Comparison of ENCODE assay signal across 12 cellular contexts in the genomic region with DNA sequence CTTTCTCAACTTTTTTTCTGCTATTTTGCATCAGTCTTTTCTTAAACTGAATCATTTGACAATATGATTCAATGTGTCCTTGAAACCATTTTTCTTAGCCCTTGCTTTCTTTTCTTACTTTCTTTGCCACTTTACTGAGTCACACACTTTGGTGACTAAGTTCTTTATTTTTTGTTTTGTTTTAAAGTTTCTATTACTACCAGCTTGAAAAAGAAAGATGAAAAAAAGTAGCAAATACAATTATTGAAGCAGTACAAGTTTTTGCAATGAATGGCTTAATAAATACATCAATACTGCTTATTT.
DNase-seq lines count a peak whose midpoint lies in the region; ATAC-seq, FAIRE-seq and TF ChIP-seq lines count a peak whose summit lies in the region.
"Had no signal": no experiment of that assay in that cellular context is flagged by ENCODE, and none has a peak within 500 bp of the region (broad histone marks: within the 10 kb centered on the region; RNA-seq: fewer than 3 reads in every experiment).

No MANE protein-coding gene starts in this region.

- H3K4me2 ChIP-seq in PC-3 (ENCODE audit: low read length): no peak overlapping the region

- DNase-seq in AG08395 (ENCODE audit: low spot score) (peak; percentile 44), PC-3 (no peak), fibroblast of mammary gland (ENCODE audit: low read depth) (peak; percentile 75), A673 (ENCODE audit: low spot score) (no peak), frontal cortex (ENCODE audit: low spot score in 2 of 2) (no peak), ovary (no peak)
- DNase-seq: heart right ventricle, NCI-H2171, sigmoid colon had no signal

- H3K4me3 ChIP-seq in PC-3 (ENCODE audit: low read length) (no peak overlapping the region), fibroblast of mammary gland (ENCODE audit: control insufficient read depth, low read depth, low read length) (no peak overlapping the region), A673 (ENCODE audit: low read depth, low read length, poor library complexity, severe bottlenecking) (no peak overlapping the region), ovary (no peak overlapping the region)
- H3K4me3 ChIP-seq: heart right ventricle, sigmoid colon had no signal

- H2AFZ ChIP-seq in PC-3 (ENCODE audit: low read length): no peak overlapping the region

- no TSS peak for BruUV-seq in PC-3 (replicated peaks; lab: Mats Ljungman, UMichigan)
- no TSS peak for BruUV-seq in A673 (replicated peaks; lab: Mats Ljungman, UMichigan)

- intact Hi-C loops in PC-3 (cut with micrococcal nuclease): loop anchor here (2.0 to 5.0 kb wide), 2 partner anchors 23 to 108 kb away; no protein-coding TSS in a partner anchor
- intact Hi-C loops in A673 (cut with micrococcal nuclease; ENCODE audit: unreplicated experiment): no loop called here
- intact Hi-C loops in ovary (cut with DNase I): no loop called here

- H3K4me1 ChIP-seq in PC-3 (ENCODE audit: insufficient read depth, low read length) (peaks cover 31% of the 10 kb centered on the region), A673 (ENCODE audit: insufficient read depth, low read length, poor library complexity, severe bottlenecking) (no peaks in the 10 kb centered on the region), ovary (ENCODE audit: insufficient read depth) (peaks cover 5% of the 10 kb centered on the region)
- H3K4me1 ChIP-seq: sigmoid colon had no signal

- POLR2A ChIA-PET in PC-3 (lab: Charles Lee; ENCODE audit: unreplicated experiment) (no interaction called here), A673 (lab: Charles Lee; ENCODE audit: low non-redundant PET) (no interaction called here)

- no peak for TF ChIP-seq POLR2A in ovary (IDR thresholded peaks at IDR 0.05)

- peak overlapping the region; percentile 4; the same call in 1 of the 2 replicates for H3K9ac ChIP-seq in PC-3 (ENCODE audit: low read length)

- no peaks in the 10 kb centered on the region for H4K20me1 ChIP-seq in PC-3 (ENCODE audit: low read length)

- ATAC-seq in GM21447 (IDR thresholded peaks at IDR 0.05; ENCODE audit: unreplicated experiment) (peak; percentile 24), PC-3 (no peak), GM19324 (IDR thresholded peaks at IDR 0.05; ENCODE audit: low FRiP score, unreplicated experiment) (no peak)

- CTCF ChIA-PET in PC-3 (lab: Charles Lee) (no interaction called here), A673 (lab: Charles Lee) (no interaction called here)

- no peaks in the 10 kb centered on the region for H3K9me3 ChIP-seq in PC-3 (ENCODE audit: low read length)
- no peaks in the 10 kb centered on the region for H3K9me3 ChIP-seq in A673 (ENCODE audit: low read depth, low read length, poor library complexity, severe bottlenecking)
- H3K9me3 ChIP-seq in ovary: no peaks in the 10 kb centered on the region
- H3K9me3 ChIP-seq: heart right ventricle, sigmoid colon had no signal

- TF ChIP-seq CTCF in PC-3 (conservative IDR thresholded peaks at IDR 0.05; ENCODE audit: low read depth, low read length) (no peak), fibroblast of mammary gland (conservative IDR thresholded peaks at IDR 0.05; ENCODE audit: control insufficient read depth, insufficient read depth, low read depth, low read length) (no peak), A673 (conservative IDR thresholded peaks at IDR 0.05; ENCODE audit: low read depth, low read length) (no peak), ovary (IDR thresholded peaks at IDR 0.05) (no peak)

- H3K79me2 ChIP-seq in PC-3 (ENCODE audit: low read length): no peaks in the 10 kb centered on the region

- H3K36me3 ChIP-seq in PC-3 (ENCODE audit: low read depth, low read length): no peaks in the 10 kb centered on the region
- H3K36me3 ChIP-seq in A673 (ENCODE audit: insufficient read depth, low read length, poor library complexity, severe bottlenecking): no peaks in the 10 kb centered on the region
- H3K36me3 ChIP-seq in ovary: no peaks in the 10 kb centered on the region
- H3K36me3 ChIP-seq: sigmoid colon had no signal

- no peaks in the 10 kb centered on the region for H3K9me2 ChIP-seq in PC-3 (replicated peaks; ENCODE audit: low read length)

- FAIRE-seq in frontal cortex (lab: Jason Lieb, UNC): no peak
- FAIRE-seq: H1 had no signal

- TF ChIP-seq EP300 in ovary (IDR thresholded peaks at IDR 0.05): no peak

- H3K27me3 ChIP-seq in PC-3 (ENCODE audit: low read length): no peaks in the 10 kb centered on the region
- H3K27me3 ChIP-seq in A673 (replicated peaks; ENCODE audit: insufficient read depth, low read depth, low read length, poor library complexity): no peaks in the 10 kb centered on the region
- no peaks in the 10 kb centered on the region for H3K27me3 ChIP-seq in ovary
- H3K27me3 ChIP-seq: heart right ventricle, sigmoid colon had no signal

- H3K27ac ChIP-seq in PC-3 (ENCODE audit: low read length) (peak overlapping the region; percentile 72), A673 (ENCODE audit: low read depth, low read length, poor library complexity, severe bottlenecking) (no peak overlapping the region), ovary (peak overlapping the region in 1 of 2 donors; percentile 53)

- H3F3A ChIP-seq in PC-3 (ENCODE audit: low read length, unreplicated experiment): no peaks in the 10 kb centered on the region

Comparison
In these comparisons a context has a peak if more than half of its experiments do, and no peak if none do; other contexts are left out.
1. DNase-seq: peak in AG08395 (single experiment) and fibroblast of mammary gland (single experiment); none in PC-3 (single experiment), A673 (single experiment), frontal cortex (0 of 2) and ovary (0 of 5).